ENCODE assay signal across 1 cellular context in the genomic region with DNA sequence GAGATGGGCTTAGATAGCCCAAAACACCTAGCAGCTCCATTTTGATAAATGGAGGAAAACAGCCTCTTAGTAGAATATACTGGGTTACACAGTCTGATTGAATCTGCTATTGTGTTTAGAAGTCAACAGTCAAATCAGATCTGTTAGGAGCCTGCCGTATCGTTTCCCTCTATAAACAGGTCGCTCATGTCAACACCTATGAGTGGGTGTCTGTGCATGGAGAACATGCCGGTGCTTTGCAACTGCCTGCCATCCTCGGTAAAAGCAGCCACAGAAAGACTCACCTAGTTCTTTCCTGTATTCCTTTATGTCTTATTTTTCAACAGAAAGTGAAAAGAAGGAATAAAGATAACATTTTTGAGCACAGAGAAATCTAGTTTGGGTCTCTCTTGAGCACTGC.
TF ChIP-seq lines count a peak whose summit lies in the region.

No MANE protein-coding gene starts in this region.

TF ChIP-seq in SK-N-SH, 30 proteins besides CTCF, POLR2A, EP300 and RAD21 (continued from another document):
- no peak for TF ChIP-seq RCOR1 (IDR thresholded peaks at IDR 0.05; ENCODE audit: low read length)
